In the genomic region with DNA sequence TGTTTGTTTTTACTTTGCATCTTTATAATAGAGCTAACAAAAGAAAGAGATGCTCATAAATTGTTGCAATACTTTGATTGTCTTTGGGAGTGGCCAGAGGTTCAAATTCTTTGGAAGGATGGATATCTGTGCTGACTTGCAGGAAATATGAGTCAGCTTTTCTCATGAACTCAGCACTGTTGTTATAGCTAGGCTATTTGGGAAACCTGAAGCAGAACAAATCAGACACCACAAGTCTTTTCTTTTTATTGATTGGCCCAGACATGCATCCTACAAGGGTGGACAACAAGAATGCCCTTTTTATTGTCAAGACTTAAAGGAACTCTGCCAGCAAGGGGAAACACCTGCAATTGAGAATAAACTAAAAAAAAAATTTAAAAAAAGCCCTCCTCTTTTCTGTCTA, we compare ENCODE assay signal across 1 cellular context.
TF ChIP-seq lines count a peak whose summit lies in the region.

No MANE protein-coding gene starts in this region.

TF ChIP-seq in GM12878, 131 proteins besides CTCF, POLR2A, EP300 and RAD21 (continued from another document):
- TF ChIP-seq, protein P1, sequence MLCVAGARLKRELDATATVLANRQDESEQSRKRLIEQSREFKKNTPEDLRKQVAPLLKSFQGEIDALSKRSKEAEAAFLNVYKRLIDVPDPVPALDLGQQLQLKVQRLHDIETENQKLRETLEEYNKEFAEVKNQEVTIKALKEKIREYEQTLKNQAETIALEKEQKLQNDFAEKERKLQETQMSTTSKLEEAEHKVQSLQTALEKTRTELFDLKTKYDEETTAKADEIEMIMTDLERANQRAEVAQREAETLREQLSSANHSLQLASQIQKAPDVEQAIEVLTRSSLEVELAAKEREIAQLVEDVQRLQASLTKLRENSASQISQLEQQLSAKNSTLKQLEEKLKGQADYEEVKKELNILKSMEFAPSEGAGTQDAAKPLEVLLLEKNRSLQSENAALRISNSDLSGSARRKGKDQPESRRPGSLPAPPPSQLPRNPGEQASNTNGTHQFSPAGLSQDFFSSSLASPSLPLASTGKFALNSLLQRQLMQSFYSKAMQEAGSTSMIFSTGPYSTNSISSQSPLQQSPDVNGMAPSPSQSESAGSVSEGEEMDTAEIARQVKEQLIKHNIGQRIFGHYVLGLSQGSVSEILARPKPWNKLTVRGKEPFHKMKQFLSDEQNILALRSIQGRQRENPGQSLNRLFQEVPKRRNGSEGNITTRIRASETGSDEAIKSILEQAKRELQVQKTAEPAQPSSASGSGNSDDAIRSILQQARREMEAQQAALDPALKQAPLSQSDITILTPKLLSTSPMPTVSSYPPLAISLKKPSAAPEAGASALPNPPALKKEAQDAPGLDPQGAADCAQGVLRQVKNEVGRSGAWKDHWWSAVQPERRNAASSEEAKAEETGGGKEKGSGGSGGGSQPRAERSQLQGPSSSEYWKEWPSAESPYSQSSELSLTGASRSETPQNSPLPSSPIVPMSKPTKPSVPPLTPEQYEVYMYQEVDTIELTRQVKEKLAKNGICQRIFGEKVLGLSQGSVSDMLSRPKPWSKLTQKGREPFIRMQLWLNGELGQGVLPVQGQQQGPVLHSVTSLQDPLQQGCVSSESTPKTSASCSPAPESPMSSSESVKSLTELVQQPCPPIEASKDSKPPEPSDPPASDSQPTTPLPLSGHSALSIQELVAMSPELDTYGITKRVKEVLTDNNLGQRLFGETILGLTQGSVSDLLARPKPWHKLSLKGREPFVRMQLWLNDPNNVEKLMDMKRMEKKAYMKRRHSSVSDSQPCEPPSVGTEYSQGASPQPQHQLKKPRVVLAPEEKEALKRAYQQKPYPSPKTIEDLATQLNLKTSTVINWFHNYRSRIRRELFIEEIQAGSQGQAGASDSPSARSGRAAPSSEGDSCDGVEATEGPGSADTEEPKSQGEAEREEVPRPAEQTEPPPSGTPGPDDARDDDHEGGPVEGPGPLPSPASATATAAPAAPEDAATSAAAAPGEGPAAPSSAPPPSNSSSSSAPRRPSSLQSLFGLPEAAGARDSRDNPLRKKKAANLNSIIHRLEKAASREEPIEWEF (IDR thresholded peaks at IDR 0.05; ENCODE audit: insufficient replicate concordance, low read depth, low read length): no peak
